1 cellular context compared by ENCODE assay signal in genomic region chr6:152161501-152161900, GRCh38.
TF ChIP-seq lines count a peak whose summit lies in the region.

No MANE protein-coding gene starts in this region.

TF ChIP-seq in GM23338, 12 proteins besides CTCF, POLR2A, EP300 and RAD21 (continued from another document):
- TF ChIP-seq EZH2 (IDR thresholded peaks at IDR 0.05; ENCODE audit: low read depth, unreplicated experiment) (no peak), ZNF331 (CRISPR knock-in tag; IDR thresholded peaks at IDR 0.05; ENCODE audit: low read depth) (no peak), ZNF462 (CRISPR knock-in tag; IDR thresholded peaks at IDR 0.05) (no peak), ZNF114 (CRISPR knock-in tag; IDR thresholded peaks at IDR 0.05) (no peak), ETS1 (IDR thresholded peaks at IDR 0.05) (no peak)
TF ChIP-seq in GM23338: peak in this region for 0.
